In genomic region chr22:27537481-27537891, GRCh38 we compare ENCODE assay signal across 23 cellular contexts.
A peak's percentile ranks its signal among the peaks of the same experiment; 100 is the strongest.
DNase-seq lines count a peak whose midpoint lies in the region; ATAC-seq, FAIRE-seq and TF ChIP-seq lines count a peak whose summit lies in the region.
"Had no signal": no experiment of that assay in that cellular context is flagged by ENCODE, and none has a peak within 500 bp of the region (broad histone marks: within the 10 kb centered on the region; RNA-seq: fewer than 3 reads in every experiment).

No MANE protein-coding gene starts in this region.

- CTCF ChIA-PET in HEK293 (lab: Yijun Ruan, JAX): interaction anchor here (0.5 kb wide), 1 partner anchor 1341 kb away, joined by 3 read pairs; no protein-coding TSS in a partner anchor

- DNase-seq in right cardiac atrium (peak; percentile 46 to 83 (median 70)), sciatic nerve (ENCODE audit: low spot score) (no peak), NCI-H1417 (lab: John Stamatoyannopoulos, UW) (no peak), pancreas (no peak), hippocampal formation (lab: John Stamatoyannopoulos, UW) (no peak), left lobe of liver (ENCODE audit: low spot score) (no peak)
- DNase-seq: activated B cell treated with CpG ODN at 0.5 μM for 24 hours; activated CD8-positive, alpha-beta T cell treated with anti-CD3 and anti-CD28 coated beads, Interleukin-2, amount 10 ng/mL, durations not matched to agents 7 days and 5 days; activated naive CD8-positive, alpha-beta T cell treated with anti-CD3 and anti-CD28 coated beads for 36 hours; activated T-cell treated with anti-CD3 and anti-CD28 coated beads, Interleukin-2, amount 50 U/mL, for 48 hours; AML-193; Calu3; EL; glutamatergic neuron; GOT3; IMR-90; islet precursor cell; NCI-H187 treated with DMSO at 0.1 percent for 48 hours; NCI-H524; substantia nigra had no signal

- no peaks in the 10 kb centered on the region for H3K36me3 Mint-ChIP-seq in brain
- H3K36me3 Mint-ChIP-seq: activated naive CD8-positive, alpha-beta T cell treated with anti-CD3 and anti-CD28 coated beads for 36 hours had no signal

- intact Hi-C loops in right cardiac atrium (cut with DNase I): no loop called here
- intact Hi-C loops in sciatic nerve (cut with DNase I): no loop called here
- intact Hi-C loops in pancreas (cut with DNase I): no loop called here

- POLR2A ChIA-PET in HEK293 (lab: Yijun Ruan, JAX): no interaction called here

- H3K27ac Mint-ChIP-seq in brain: peak overlapping the region in 3 of 5 experiments; percentile 7 to 71 (median 45)
- H3K27ac Mint-ChIP-seq: activated B cell treated with CpG ODN at 0.5 μM for 24 hours; activated CD8-positive, alpha-beta T cell treated with anti-CD3 and anti-CD28 coated beads, Interleukin-2, amount 10 ng/mL, durations not matched to agents 7 days and 5 days; activated naive CD8-positive, alpha-beta T cell treated with anti-CD3 and anti-CD28 coated beads for 36 hours had no signal

- H3K27ac ChIP-seq in HEK293 (ENCODE audit: extremely low read depth, low read depth, low read length): no peak overlapping the region
- H3K27ac ChIP-seq in right cardiac atrium (ENCODE audit: low read length): no peak overlapping the region
- H3K27ac ChIP-seq in pancreas: no peak overlapping the region
- H3K27ac ChIP-seq: neutrophil had no signal

- H3K9me3 Mint-ChIP-seq in brain: peaks cover 0 to 8% (median 2%) of the 10 kb centered on the region in 5 experiments
- H3K9me3 Mint-ChIP-seq: activated B cell treated with CpG ODN at 0.5 μM for 24 hours; activated naive CD8-positive, alpha-beta T cell treated with anti-CD3 and anti-CD28 coated beads for 36 hours had no signal

- no peak for FAIRE-seq in pancreas (lab: Jason Lieb, UNC)

- H3K9me3 ChIP-seq in HEK293 (ENCODE audit: control insufficient read depth, insufficient read depth, low read depth, low read length): no peaks in the 10 kb centered on the region
- no peaks in the 10 kb centered on the region for H3K9me3 ChIP-seq in right cardiac atrium (ENCODE audit: control insufficient read depth, low read length)
- H3K9me3 ChIP-seq in pancreas: no peaks in the 10 kb centered on the region
- H3K9me3 ChIP-seq: neutrophil had no signal

- H3K4me1 ChIP-seq in HEK293 (ENCODE audit: control insufficient read depth, insufficient read depth, low read length) (no peaks in the 10 kb centered on the region), right cardiac atrium (ENCODE audit: control insufficient read depth, insufficient read depth, low read length) (peaks cover 5% of the 10 kb centered on the region), pancreas (no peaks in the 10 kb centered on the region)

- H3K4me1 Mint-ChIP-seq in brain: peaks cover 61% of the 10 kb centered on the region
- H3K4me1 Mint-ChIP-seq: activated B cell treated with CpG ODN at 0.5 μM for 24 hours; activated naive CD8-positive, alpha-beta T cell treated with anti-CD3 and anti-CD28 coated beads for 36 hours had no signal

- 22% methylated on average over 16 of the region's 16 CpGs for WGBS in right cardiac atrium
- WGBS in pancreas, 2 donors: 63 to 72% methylated on average over 16 of the region's 16 CpGs

- ATAC-seq in right cardiac atrium (peak; percentile 38 to 42), sciatic nerve (peak; percentile 56), pancreas (no peak), left lobe of liver (no peak)
- ATAC-seq: activated CD8-positive, alpha-beta T cell treated with anti-CD3 and anti-CD28 coated beads, Interleukin-2, amount 10 ng/mL, durations not matched to agents 7 days and 5 days had no signal

- H3K27me3 Mint-ChIP-seq in brain: peaks cover under 1% of the 10 kb centered on the region
- H3K27me3 Mint-ChIP-seq: activated B cell treated with CpG ODN at 0.5 μM for 24 hours had no signal

- peak overlapping the region in 2 of 5 experiments; percentile 14 to 21 for H3K4me3 Mint-ChIP-seq in brain
- H3K4me3 Mint-ChIP-seq: activated B cell treated with CpG ODN at 0.5 μM for 24 hours; activated CD8-positive, alpha-beta T cell treated with anti-CD3 and anti-CD28 coated beads, Interleukin-2, amount 10 ng/mL, durations not matched to agents 7 days and 5 days; activated naive CD8-positive, alpha-beta T cell treated with anti-CD3 and anti-CD28 coated beads for 36 hours had no signal

- H3K36me3 ChIP-seq in HEK293 (ENCODE audit: control insufficient read depth in 2 of 2, insufficient read depth in 1 of 2, low read length in 2 of 2) (no peaks in the 10 kb centered on the region), pancreas (no peaks in the 10 kb centered on the region)
- H3K36me3 ChIP-seq: neutrophil had no signal

- no peaks in the 10 kb centered on the region for H3K27me3 ChIP-seq in right cardiac atrium (ENCODE audit: control insufficient read depth, insufficient read depth)
- no peaks in the 10 kb centered on the region for H3K27me3 ChIP-seq in pancreas

- TF ChIP-seq CTCF in HEK293 (tag by site-specific recombination; IDR thresholded peaks at IDR 0.05) (no peak), brain (conservative IDR thresholded peaks at IDR 0.05) (no peak), pancreas (IDR thresholded peaks at IDR 0.05) (no peak)

- no peak overlapping the region for H3K4me3 ChIP-seq in HEK293 (ENCODE audit: low read depth, low read length)
- no peak overlapping the region for H3K4me3 ChIP-seq in right cardiac atrium (ENCODE audit: low read length)
- H3K4me3 ChIP-seq in pancreas: no peak overlapping the region

TF ChIP-seq in HEK293, 187 proteins besides CTCF, POLR2A, EP300 and RAD21:
- no peak for TF ChIP-seq ZNF266 (tag by site-specific recombination; IDR thresholded peaks at IDR 0.05; ENCODE audit: low read depth)
- TF ChIP-seq ZNF701 (tag by site-specific recombination; IDR thresholded peaks at IDR 0.05): no peak
- 0 out of 2 replicates have a peak, but pooled peaks have one; percentile 13 for TF ChIP-seq TRIM28 (IDR thresholded peaks at IDR 0.05; ENCODE audit: borderline replicate concordance, low read length)
- no peak for TF ChIP-seq ZNF660 (tag by site-specific recombination; IDR thresholded peaks at IDR 0.05)
- TF ChIP-seq OVOL3 (tag by site-specific recombination; IDR thresholded peaks at IDR 0.05): no peak

Comparison
In these comparisons a context has a peak if more than half of its experiments do, and no peak if none do; other contexts are left out.
1. ATAC-seq: peak in right cardiac atrium (2 of 2) and sciatic nerve (single experiment); none in pancreas (0 of 4) and left lobe of liver (single experiment).
2. DNase-seq: peak in right cardiac atrium (3 of 3); none in sciatic nerve (single experiment), NCI-H1417 (0 of 3), pancreas (0 of 6), hippocampal formation (0 of 2) and left lobe of liver (single experiment).